1 cellular context compared by ENCODE assay signal in the genomic region with DNA sequence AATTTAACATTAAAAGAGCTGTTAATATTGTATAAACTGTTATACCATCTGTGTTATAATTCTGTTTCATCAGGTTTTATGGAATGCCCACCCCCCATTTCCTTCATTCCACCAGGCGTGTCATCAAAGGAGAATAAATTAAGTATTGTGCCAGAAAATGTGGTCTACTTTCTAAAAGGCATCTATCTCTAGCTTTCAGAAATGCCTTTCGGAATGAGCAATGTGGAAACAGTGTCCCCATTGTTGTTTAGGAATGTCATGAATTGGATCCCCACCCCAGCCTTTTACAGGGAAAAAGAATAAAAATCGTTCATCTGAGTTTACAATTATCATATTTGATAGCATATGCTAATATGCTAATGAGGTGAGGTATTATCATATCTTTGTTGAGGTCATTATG.
TF ChIP-seq lines count a peak whose summit lies in the region.

No MANE protein-coding gene starts in this region.

TF ChIP-seq in GM23338, 12 proteins besides CTCF, POLR2A, EP300 and RAD21 (continued from another document):
- TF ChIP-seq, protein P1, sequence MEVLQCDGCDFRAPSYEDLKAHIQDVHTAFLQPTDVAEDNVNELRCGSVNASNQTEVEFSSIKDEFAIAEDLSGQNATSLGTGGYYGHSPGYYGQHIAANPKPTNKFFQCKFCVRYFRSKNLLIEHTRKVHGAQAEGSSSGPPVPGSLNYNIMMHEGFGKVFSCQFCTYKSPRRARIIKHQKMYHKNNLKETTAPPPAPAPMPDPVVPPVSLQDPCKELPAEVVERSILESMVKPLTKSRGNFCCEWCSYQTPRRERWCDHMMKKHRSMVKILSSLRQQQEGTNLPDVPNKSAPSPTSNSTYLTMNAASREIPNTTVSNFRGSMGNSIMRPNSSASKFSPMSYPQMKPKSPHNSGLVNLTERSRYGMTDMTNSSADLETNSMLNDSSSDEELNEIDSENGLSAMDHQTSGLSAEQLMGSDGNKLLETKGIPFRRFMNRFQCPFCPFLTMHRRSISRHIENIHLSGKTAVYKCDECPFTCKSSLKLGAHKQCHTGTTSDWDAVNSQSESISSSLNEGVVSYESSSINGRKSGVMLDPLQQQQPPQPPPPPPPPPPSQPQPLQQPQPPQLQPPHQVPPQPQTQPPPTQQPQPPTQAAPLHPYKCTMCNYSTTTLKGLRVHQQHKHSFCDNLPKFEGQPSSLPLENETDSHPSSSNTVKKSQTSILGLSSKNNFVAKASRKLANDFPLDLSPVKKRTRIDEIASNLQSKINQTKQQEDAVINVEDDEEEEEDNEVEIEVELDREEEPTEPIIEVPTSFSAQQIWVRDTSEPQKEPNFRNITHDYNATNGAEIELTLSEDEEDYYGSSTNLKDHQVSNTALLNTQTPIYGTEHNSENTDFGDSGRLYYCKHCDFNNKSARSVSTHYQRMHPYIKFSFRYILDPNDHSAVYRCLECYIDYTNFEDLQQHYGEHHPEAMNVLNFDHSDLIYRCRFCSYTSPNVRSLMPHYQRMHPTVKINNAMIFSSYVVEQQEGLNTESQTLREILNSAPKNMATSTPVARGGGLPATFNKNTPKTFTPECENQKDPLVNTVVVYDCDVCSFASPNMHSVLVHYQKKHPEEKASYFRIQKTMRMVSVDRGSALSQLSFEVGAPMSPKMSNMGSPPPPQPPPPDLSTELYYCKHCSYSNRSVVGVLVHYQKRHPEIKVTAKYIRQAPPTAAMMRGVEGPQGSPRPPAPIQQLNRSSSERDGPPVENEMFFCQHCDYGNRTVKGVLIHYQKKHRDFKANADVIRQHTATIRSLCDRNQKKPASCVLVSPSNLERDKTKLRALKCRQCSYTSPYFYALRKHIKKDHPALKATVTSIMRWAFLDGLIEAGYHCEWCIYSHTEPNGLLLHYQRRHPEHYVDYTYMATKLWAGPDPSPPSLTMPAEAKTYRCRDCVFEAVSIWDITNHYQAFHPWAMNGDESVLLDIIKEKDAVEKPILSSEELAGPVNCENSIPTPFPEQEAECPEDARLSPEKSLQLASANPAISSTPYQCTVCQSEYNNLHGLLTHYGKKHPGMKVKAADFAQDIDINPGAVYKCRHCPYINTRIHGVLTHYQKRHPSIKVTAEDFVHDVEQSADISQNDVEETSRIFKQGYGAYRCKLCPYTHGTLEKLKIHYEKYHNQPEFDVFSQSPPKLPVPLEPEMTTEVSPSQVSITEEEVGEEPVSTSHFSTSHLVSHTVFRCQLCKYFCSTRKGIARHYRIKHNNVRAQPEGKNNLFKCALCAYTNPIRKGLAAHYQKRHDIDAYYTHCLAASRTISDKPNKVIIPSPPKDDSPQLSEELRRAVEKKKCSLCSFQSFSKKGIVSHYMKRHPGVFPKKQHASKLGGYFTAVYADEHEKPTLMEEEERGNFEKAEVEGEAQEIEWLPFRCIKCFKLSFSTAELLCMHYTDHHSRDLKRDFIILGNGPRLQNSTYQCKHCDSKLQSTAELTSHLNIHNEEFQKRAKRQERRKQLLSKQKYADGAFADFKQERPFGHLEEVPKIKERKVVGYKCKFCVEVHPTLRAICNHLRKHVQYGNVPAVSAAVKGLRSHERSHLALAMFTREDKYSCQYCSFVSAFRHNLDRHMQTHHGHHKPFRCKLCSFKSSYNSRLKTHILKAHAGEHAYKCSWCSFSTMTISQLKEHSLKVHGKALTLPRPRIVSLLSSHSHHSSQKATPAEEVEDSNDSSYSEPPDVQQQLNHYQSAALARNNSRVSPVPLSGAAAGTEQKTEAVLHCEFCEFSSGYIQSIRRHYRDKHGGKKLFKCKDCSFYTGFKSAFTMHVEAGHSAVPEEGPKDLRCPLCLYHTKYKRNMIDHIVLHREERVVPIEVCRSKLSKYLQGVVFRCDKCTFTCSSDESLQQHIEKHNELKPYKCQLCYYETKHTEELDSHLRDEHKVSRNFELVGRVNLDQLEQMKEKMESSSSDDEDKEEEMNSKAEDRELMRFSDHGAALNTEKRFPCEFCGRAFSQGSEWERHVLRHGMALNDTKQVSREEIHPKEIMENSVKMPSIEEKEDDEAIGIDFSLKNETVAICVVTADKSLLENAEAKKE (CRISPR knock-in tag; IDR thresholded peaks at IDR 0.05), result no peak
- no peak for TF ChIP-seq EZH2phosphoT487 (IDR thresholded peaks at IDR 0.05; ENCODE audit: unreplicated experiment)
- no peak for TF ChIP-seq ZNF114 (CRISPR knock-in tag; IDR thresholded peaks at IDR 0.05)
- no peak for TF ChIP-seq NANOG (IDR thresholded peaks at IDR 0.05; ENCODE audit: borderline replicate concordance)
- no peak for TF ChIP-seq JUNB (IDR thresholded peaks at IDR 0.05; ENCODE audit: unreplicated experiment)
- TF ChIP-seq CREB1 (CRISPR knock-in tag; IDR thresholded peaks at IDR 0.05; ENCODE audit: low read depth), result no peak
- TF ChIP-seq STAT1 (IDR thresholded peaks at IDR 0.05; ENCODE audit: unreplicated experiment), result no peak
- TF ChIP-seq, protein P2, sequence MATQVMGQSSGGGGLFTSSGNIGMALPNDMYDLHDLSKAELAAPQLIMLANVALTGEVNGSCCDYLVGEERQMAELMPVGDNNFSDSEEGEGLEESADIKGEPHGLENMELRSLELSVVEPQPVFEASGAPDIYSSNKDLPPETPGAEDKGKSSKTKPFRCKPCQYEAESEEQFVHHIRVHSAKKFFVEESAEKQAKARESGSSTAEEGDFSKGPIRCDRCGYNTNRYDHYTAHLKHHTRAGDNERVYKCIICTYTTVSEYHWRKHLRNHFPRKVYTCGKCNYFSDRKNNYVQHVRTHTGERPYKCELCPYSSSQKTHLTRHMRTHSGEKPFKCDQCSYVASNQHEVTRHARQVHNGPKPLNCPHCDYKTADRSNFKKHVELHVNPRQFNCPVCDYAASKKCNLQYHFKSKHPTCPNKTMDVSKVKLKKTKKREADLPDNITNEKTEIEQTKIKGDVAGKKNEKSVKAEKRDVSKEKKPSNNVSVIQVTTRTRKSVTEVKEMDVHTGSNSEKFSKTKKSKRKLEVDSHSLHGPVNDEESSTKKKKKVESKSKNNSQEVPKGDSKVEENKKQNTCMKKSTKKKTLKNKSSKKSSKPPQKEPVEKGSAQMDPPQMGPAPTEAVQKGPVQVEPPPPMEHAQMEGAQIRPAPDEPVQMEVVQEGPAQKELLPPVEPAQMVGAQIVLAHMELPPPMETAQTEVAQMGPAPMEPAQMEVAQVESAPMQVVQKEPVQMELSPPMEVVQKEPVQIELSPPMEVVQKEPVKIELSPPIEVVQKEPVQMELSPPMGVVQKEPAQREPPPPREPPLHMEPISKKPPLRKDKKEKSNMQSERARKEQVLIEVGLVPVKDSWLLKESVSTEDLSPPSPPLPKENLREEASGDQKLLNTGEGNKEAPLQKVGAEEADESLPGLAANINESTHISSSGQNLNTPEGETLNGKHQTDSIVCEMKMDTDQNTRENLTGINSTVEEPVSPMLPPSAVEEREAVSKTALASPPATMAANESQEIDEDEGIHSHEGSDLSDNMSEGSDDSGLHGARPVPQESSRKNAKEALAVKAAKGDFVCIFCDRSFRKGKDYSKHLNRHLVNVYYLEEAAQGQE (IDR thresholded peaks at IDR 0.05; ENCODE audit: unreplicated experiment), result no peak
- TF ChIP-seq POLR2AphosphoS5 (IDR thresholded peaks at IDR 0.05; ENCODE audit: low read depth), result no peak
- TF ChIP-seq, protein P3, sequence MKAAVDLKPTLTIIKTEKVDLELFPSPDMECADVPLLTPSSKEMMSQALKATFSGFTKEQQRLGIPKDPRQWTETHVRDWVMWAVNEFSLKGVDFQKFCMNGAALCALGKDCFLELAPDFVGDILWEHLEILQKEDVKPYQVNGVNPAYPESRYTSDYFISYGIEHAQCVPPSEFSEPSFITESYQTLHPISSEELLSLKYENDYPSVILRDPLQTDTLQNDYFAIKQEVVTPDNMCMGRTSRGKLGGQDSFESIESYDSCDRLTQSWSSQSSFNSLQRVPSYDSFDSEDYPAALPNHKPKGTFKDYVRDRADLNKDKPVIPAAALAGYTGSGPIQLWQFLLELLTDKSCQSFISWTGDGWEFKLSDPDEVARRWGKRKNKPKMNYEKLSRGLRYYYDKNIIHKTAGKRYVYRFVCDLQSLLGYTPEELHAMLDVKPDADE (IDR thresholded peaks at IDR 0.05), result no peak
- TF ChIP-seq ZNF331 (CRISPR knock-in tag; IDR thresholded peaks at IDR 0.05; ENCODE audit: low read depth), result no peak
